ENCODE assay signal across 9 cellular contexts in genomic region chr10:61939575-61940301, GRCh38. TPM values are rescaled to one million over a fixed set of nuclear protein-coding genes. Genes with fewer than 3 reads are reported as not detected.
DNase-seq lines count a peak whose midpoint lies in the region; ATAC-seq and TF ChIP-seq lines count a peak whose summit lies in the region.
"Had no signal": no experiment of that assay in that cellular context is flagged by ENCODE, and none has a peak within 500 bp of the region (broad histone marks: within the 10 kb centered on the region; RNA-seq: fewer than 3 reads in every experiment).

No MANE protein-coding gene starts in this region.

- ATAC-seq in GM21786 (IDR thresholded peaks at IDR 0.05; ENCODE audit: unreplicated experiment) (no peak), HG02970 (IDR thresholded peaks at IDR 0.05; ENCODE audit: low FRiP score, unreplicated experiment) (no peak), GM21825 (IDR thresholded peaks at IDR 0.05; ENCODE audit: unreplicated experiment) (no peak)

- intact Hi-C loops in activated T-helper 2 cell treated with anti-CD3 and anti-CD28 coated beads, Interferon-gamma antibody, Interleukin-2, Interleukin-4, amounts not matched to agents 10 μg/mL and 5 μg/mL and 100 μg/mL, durations not matched to agents 14 hours and 24 hours and 36 hours (cut with micrococcal nuclease): loop anchor here (2.0 to 5.0 kb wide), 3 partner anchors 155 to 873 kb away; no protein-coding TSS in a partner anchor
- intact Hi-C loops in uterus (cut with DNase I; ENCODE audit: low total_unique reads): no loop called here

- no peak overlapping the region for H3K4me3 ChIP-seq in uterus

- H3K36me3 Mint-ChIP-seq in activated naive CD4-positive, alpha-beta T cell treated with anti-CD3 and anti-CD28 coated beads, Interleukin-2, amount 50 U/mL, for 24 hours: peaks cover 30% of the 10 kb centered on the region
- H3K36me3 Mint-ChIP-seq in activated T-helper 2 cell treated with anti-CD3 and anti-CD28 coated beads, Interferon-gamma antibody, Interleukin-2, Interleukin-4, amounts not matched to agents 10 μg/mL and 5 μg/mL and 100 μg/mL, durations not matched to agents 14 hours and 24 hours and 36 hours (ENCODE audit: low read depth): peaks cover 36% of the 10 kb centered on the region

- no peaks in the 10 kb centered on the region for H3K9me3 ChIP-seq in uterus

- no peaks in the 10 kb centered on the region for H3K27me3 ChIP-seq in uterus

- no peaks in the 10 kb centered on the region for H3K27me3 Mint-ChIP-seq in activated naive CD4-positive, alpha-beta T cell treated with anti-CD3 and anti-CD28 coated beads, Interleukin-2, amount 50 U/mL, for 24 hours
- H3K27me3 Mint-ChIP-seq in activated T-helper 2 cell treated with anti-CD3 and anti-CD28 coated beads, Interferon-gamma antibody, Interleukin-2, Interleukin-4, amounts not matched to agents 10 μg/mL and 5 μg/mL and 100 μg/mL, durations not matched to agents 14 hours and 24 hours and 36 hours (ENCODE audit: low read depth): no peaks in the 10 kb centered on the region

- H3K9me3 Mint-ChIP-seq in activated naive CD4-positive, alpha-beta T cell treated with anti-CD3 and anti-CD28 coated beads, Interleukin-2, amount 50 U/mL, for 24 hours: peaks cover 5% of the 10 kb centered on the region
- H3K9me3 Mint-ChIP-seq in activated T-helper 2 cell treated with anti-CD3 and anti-CD28 coated beads, Interferon-gamma antibody, Interleukin-2, Interleukin-4, amounts not matched to agents 10 μg/mL and 5 μg/mL and 100 μg/mL, durations not matched to agents 14 hours and 24 hours and 36 hours: no peaks in the 10 kb centered on the region

- TF ChIP-seq POLR2A in uterus (IDR thresholded peaks at IDR 0.05): no peak

- peaks cover 0 to 7% of the 10 kb centered on the region in 2 donors for H3K4me1 ChIP-seq in uterus

- H3K27ac Mint-ChIP-seq in activated naive CD4-positive, alpha-beta T cell treated with anti-CD3 and anti-CD28 coated beads, Interleukin-2, amount 50 U/mL, for 24 hours: peak overlapping the region; percentile 100
- peak overlapping the region; percentile 91 for H3K27ac Mint-ChIP-seq in activated T-helper 2 cell treated with anti-CD3 and anti-CD28 coated beads, Interferon-gamma antibody, Interleukin-2, Interleukin-4, amounts not matched to agents 10 μg/mL and 5 μg/mL and 100 μg/mL, durations not matched to agents 14 hours and 24 hours and 36 hours

- peak overlapping the region; percentile 80 to 91 for H3K27ac ChIP-seq in uterus

- no peaks in the 10 kb centered on the region for H3K36me3 ChIP-seq in uterus

- peaks cover 89% of the 10 kb centered on the region for H3K4me1 Mint-ChIP-seq in activated naive CD4-positive, alpha-beta T cell treated with anti-CD3 and anti-CD28 coated beads, Interleukin-2, amount 50 U/mL, for 24 hours
- peaks cover 71% of the 10 kb centered on the region for H3K4me1 Mint-ChIP-seq in activated T-helper 2 cell treated with anti-CD3 and anti-CD28 coated beads, Interferon-gamma antibody, Interleukin-2, Interleukin-4, amounts not matched to agents 10 μg/mL and 5 μg/mL and 100 μg/mL, durations not matched to agents 14 hours and 24 hours and 36 hours (ENCODE audit: low read depth)

- peak overlapping the region; percentile 79 for H3K4me3 Mint-ChIP-seq in activated naive CD4-positive, alpha-beta T cell treated with anti-CD3 and anti-CD28 coated beads, Interleukin-2, amount 50 U/mL, for 24 hours
- H3K4me3 Mint-ChIP-seq in activated T-helper 2 cell treated with anti-CD3 and anti-CD28 coated beads, Interferon-gamma antibody, Interleukin-2, Interleukin-4, amounts not matched to agents 10 μg/mL and 5 μg/mL and 100 μg/mL, durations not matched to agents 14 hours and 24 hours and 36 hours (ENCODE audit: low read depth): peak overlapping the region; percentile 22

- no peak for TF ChIP-seq CTCF in uterus (IDR thresholded peaks at IDR 0.05)

- no peak for DNase-seq in activated naive CD4-positive, alpha-beta T cell treated with anti-CD3 and anti-CD28 coated beads, Interleukin-2, amount 50 U/mL, for 16 hours
- no peak for DNase-seq in activated T-helper 2 cell treated with anti-CD3 and anti-CD28 coated beads, Interferon-gamma antibody, Interleukin-2, Interleukin-4, amounts not matched to agents 10 μg/mL and 5 μg/mL and 100 μg/mL, durations not matched to agents 14 hours and 24 hours and 36 hours (ENCODE audit: low spot score)
- DNase-seq in iris pigment epithelial cell (ENCODE audit: low read depth): peak; percentile 91
- DNase-seq in uterus: no peak
- DNase-seq: DND-41 had no signal

RNA-seq across cellular contexts. Expression of gene ARID5B, which starts 38.2 kb away (rescaled TPM):
- 34.9 and 35.7 TPM in 2 replicates for total RNA-seq in activated T-helper 2 cell treated with anti-CD3 and anti-CD28 coated beads, Interferon-gamma antibody, Interleukin-2, Interleukin-4, amounts not matched to agents 10 μg/mL and 5 μg/mL and 100 μg/mL, durations not matched to agents 14 hours and 24 hours and 36 hours
- total RNA-seq in uterus: 10 to 100 TPM; 38.7 to 64.1 (median 56.6) TPM
